19 cellular contexts compared by ENCODE assay signal in genomic region chr9:134395002-134395517, GRCh38.
DNase-seq lines count a peak whose midpoint lies in the region; ATAC-seq and TF ChIP-seq lines count a peak whose summit lies in the region.
"Had no signal": no experiment of that assay in that cellular context is flagged by ENCODE, and none has a peak within 500 bp of the region (broad histone marks: within the 10 kb centered on the region; RNA-seq: fewer than 3 reads in every experiment).

No MANE protein-coding gene starts in this region.

- peak overlapping the region; percentile 91 for H3K4me3 Mint-ChIP-seq in natural killer cell
- no peak overlapping the region for H3K4me3 Mint-ChIP-seq in natural killer cell treated with Interleukin-12 subunit alpha and Interleukin-12 subunit beta and Interleukin-15 and Interleukin-18, amount 100 ng/mL, for 72 hours
- peak overlapping the region; percentile 84 for H3K4me3 Mint-ChIP-seq in activated T-helper 17 cell treated with anti-CD3 and anti-CD28 coated beads, Interleukin-2, amount 50 U/mL, for 72 hours
- no peak overlapping the region for H3K4me3 Mint-ChIP-seq in naive thymus-derived CD4-positive, alpha-beta T cell
- H3K4me3 Mint-ChIP-seq in Caco-2 (ENCODE audit: unreplicated experiment): no peak overlapping the region
- H3K4me3 Mint-ChIP-seq in MCF 10A (ENCODE audit: unreplicated experiment): no peak overlapping the region
- H3K4me3 Mint-ChIP-seq: neural progenitor cell; stimulated activated naive B cell treated with anti-CD40 and anti-IgM and Interleukin-4, amounts not matched to agents 10 μg/mL and 1 μg/mL and 100 μg/mL, for 72 hours had no signal

- BruUV-seq in Caco-2 (replicated peaks; lab: Mats Ljungman, UMichigan) (no TSS peak), MCF 10A (replicated peaks; lab: Mats Ljungman, UMichigan) (no TSS peak)

- intact Hi-C loops in natural killer cell (cut with micrococcal nuclease): loop anchor here (10.0 kb wide), 1 partner anchor 70 kb away; the partner anchor contains the start of gene RXRA
- intact Hi-C loops in naive thymus-derived CD4-positive, alpha-beta T cell (cut with micrococcal nuclease): no loop called here
- intact Hi-C loops in Caco-2 (cut with micrococcal nuclease; ENCODE audit: unreplicated experiment): no loop called here
- intact Hi-C loops in MCF 10A (cut with micrococcal nuclease): no loop called here

- H3K9me3 ChIP-seq in naive thymus-derived CD4-positive, alpha-beta T cell (ENCODE audit: control insufficient read depth in 2 of 3, low read length in 3 of 3): peaks cover 0 to 7% (median 0%) of the 10 kb centered on the region in 3 experiments
- H3K9me3 ChIP-seq in Caco-2: peaks cover 9% of the 10 kb centered on the region
- H3K9me3 ChIP-seq: transverse colon had no signal

- ATAC-seq in natural killer cell: no peak
- ATAC-seq in natural killer cell treated with Interleukin-12 subunit alpha and Interleukin-12 subunit beta and Interleukin-15 and Interleukin-18, amount 100 ng/mL, for 72 hours: no peak
- no peak for ATAC-seq in activated T-helper 17 cell treated with anti-CD3 and anti-CD28 coated beads, Interleukin-2, amount 50 U/mL, for 72 hours (replicated peaks)
- no peak for ATAC-seq in naive thymus-derived CD4-positive, alpha-beta T cell
- ATAC-seq: HCT116; stimulated activated naive B cell treated with anti-CD40 and anti-IgM and Interleukin-4, amounts not matched to agents 10 μg/mL and 1 μg/mL and 100 μg/mL, for 72 hours had no signal

- H3K4me1 Mint-ChIP-seq in natural killer cell: peaks cover 55 to 83% of the 10 kb centered on the region in 2 donors
- H3K4me1 Mint-ChIP-seq in natural killer cell treated with Interleukin-12 subunit alpha and Interleukin-12 subunit beta and Interleukin-15 and Interleukin-18, amount 100 ng/mL, for 72 hours (ENCODE audit: low read depth in 2 of 2): peaks cover 39 to 44% of the 10 kb centered on the region in 2 donors
- H3K4me1 Mint-ChIP-seq in activated T-helper 17 cell treated with anti-CD3 and anti-CD28 coated beads, Interleukin-2, amount 50 U/mL, for 72 hours: peaks cover 19% of the 10 kb centered on the region
- peaks cover 43 to 77% (median 57%) of the 10 kb centered on the region in 7 donors for H3K4me1 Mint-ChIP-seq in naive thymus-derived CD4-positive, alpha-beta T cell
- no peaks in the 10 kb centered on the region for H3K4me1 Mint-ChIP-seq in Caco-2 (ENCODE audit: low read depth, unreplicated experiment)
- no peaks in the 10 kb centered on the region for H3K4me1 Mint-ChIP-seq in MCF 10A (ENCODE audit: insufficient read depth, unreplicated experiment)

- CTCF ChIA-PET in naive thymus-derived CD4-positive, alpha-beta T cell (lab: Charles Lee): no interaction called here
- CTCF ChIA-PET in Caco-2 (lab: Charles Lee) (no interaction called here), MCF 10A (lab: Yijun Ruan, JAX) (interaction anchor here (1.2 kb wide), 1 partner anchor 12 kb away, joined by 3 read pairs; no protein-coding TSS in a partner anchor)

- H3K27me3 ChIP-seq in naive thymus-derived CD4-positive, alpha-beta T cell (ENCODE audit: control insufficient read depth in 2 of 2, insufficient read depth in 2 of 2, low read length in 2 of 2): no peaks in the 10 kb centered on the region
- H3K27me3 ChIP-seq in Caco-2 (replicated peaks; ENCODE audit: control insufficient read depth, insufficient read depth, low read length): no peaks in the 10 kb centered on the region
- H3K27me3 ChIP-seq: neural progenitor cell, transverse colon had no signal

- H3K4me3 ChIP-seq in naive thymus-derived CD4-positive, alpha-beta T cell (ENCODE audit: low read length): no peak overlapping the region
- H3K4me3 ChIP-seq in Caco-2 (ENCODE audit: low read depth, low read length): no peak overlapping the region
- H3K4me3 ChIP-seq: neural progenitor cell, transverse colon had no signal

- peak overlapping the region; percentile 86 to 89 for H3K27ac Mint-ChIP-seq in natural killer cell
- H3K27ac Mint-ChIP-seq in natural killer cell treated with Interleukin-12 subunit alpha and Interleukin-12 subunit beta and Interleukin-15 and Interleukin-18, amount 100 ng/mL, for 72 hours: no peak overlapping the region
- H3K27ac Mint-ChIP-seq in activated T-helper 17 cell treated with anti-CD3 and anti-CD28 coated beads, Interleukin-2, amount 50 U/mL, for 72 hours: peak overlapping the region; percentile 95
- H3K27ac Mint-ChIP-seq in naive thymus-derived CD4-positive, alpha-beta T cell: peak overlapping the region in 6 of 9 donors; percentile 59 to 95 (median 83)
- no peak overlapping the region for H3K27ac Mint-ChIP-seq in Caco-2 (ENCODE audit: unreplicated experiment)
- H3K27ac Mint-ChIP-seq in MCF 10A (ENCODE audit: low read depth, unreplicated experiment): no peak overlapping the region
- H3K27ac Mint-ChIP-seq: neural progenitor cell; stimulated activated naive B cell treated with anti-CD40 and anti-IgM and Interleukin-4, amounts not matched to agents 10 μg/mL and 1 μg/mL and 100 μg/mL, for 72 hours had no signal

- H3K9me3 Mint-ChIP-seq in natural killer cell (peaks cover 3 to 5% of the 10 kb centered on the region in 2 donors), Caco-2 (ENCODE audit: unreplicated experiment) (peaks cover 10% of the 10 kb centered on the region), MCF 10A (ENCODE audit: unreplicated experiment) (no peaks in the 10 kb centered on the region)
- peaks cover 5% of the 10 kb centered on the region for H3K9me3 Mint-ChIP-seq in natural killer cell treated with Interleukin-12 subunit alpha and Interleukin-12 subunit beta and Interleukin-15 and Interleukin-18, amount 100 ng/mL, for 72 hours
- H3K9me3 Mint-ChIP-seq in activated T-helper 17 cell treated with anti-CD3 and anti-CD28 coated beads, Interleukin-2, amount 50 U/mL, for 72 hours: no peaks in the 10 kb centered on the region
- peaks cover 0 to 8% (median 0%) of the 10 kb centered on the region in 11 donors for H3K9me3 Mint-ChIP-seq in naive thymus-derived CD4-positive, alpha-beta T cell

- H3K27me3 Mint-ChIP-seq in natural killer cell (ENCODE audit: low read depth in 2 of 2) (no peaks in the 10 kb centered on the region), Caco-2 (ENCODE audit: insufficient read depth, unreplicated experiment) (no peaks in the 10 kb centered on the region), MCF 10A (ENCODE audit: insufficient read depth, unreplicated experiment) (no peaks in the 10 kb centered on the region)
- H3K27me3 Mint-ChIP-seq in natural killer cell treated with Interleukin-12 subunit alpha and Interleukin-12 subunit beta and Interleukin-15 and Interleukin-18, amount 100 ng/mL, for 72 hours: no peaks in the 10 kb centered on the region
- H3K27me3 Mint-ChIP-seq in activated T-helper 17 cell treated with anti-CD3 and anti-CD28 coated beads, Interleukin-2, amount 50 U/mL, for 72 hours: no peaks in the 10 kb centered on the region
- peaks cover 0 to 3% (median 0%) of the 10 kb centered on the region in 5 donors for H3K27me3 Mint-ChIP-seq in naive thymus-derived CD4-positive, alpha-beta T cell

- TF ChIP-seq CTCF in natural killer cell (IDR thresholded peaks at IDR 0.05) (no peak), Caco-2 (IDR thresholded peaks at IDR 0.05; ENCODE audit: insufficient read depth in 1 of 2, low read depth in 1 of 2, low read length in 1 of 2, severe bottlenecking in 1 of 2, unreplicated experiment in 1 of 2) (no peak), MCF 10A (IDR thresholded peaks at IDR 0.05; ENCODE audit: unreplicated experiment) (no peak)

- no peaks in the 10 kb centered on the region for H3K36me3 Mint-ChIP-seq in natural killer cell
- peaks cover 13% of the 10 kb centered on the region for H3K36me3 Mint-ChIP-seq in natural killer cell treated with Interleukin-12 subunit alpha and Interleukin-12 subunit beta and Interleukin-15 and Interleukin-18, amount 100 ng/mL, for 72 hours
- H3K36me3 Mint-ChIP-seq in activated T-helper 17 cell treated with anti-CD3 and anti-CD28 coated beads, Interleukin-2, amount 50 U/mL, for 72 hours (ENCODE audit: low read depth): peaks cover 38% of the 10 kb centered on the region
- peaks cover 0 to 10% (median 0%) of the 10 kb centered on the region in 5 donors for H3K36me3 Mint-ChIP-seq in naive thymus-derived CD4-positive, alpha-beta T cell
- peaks cover 17% of the 10 kb centered on the region for H3K36me3 Mint-ChIP-seq in Caco-2 (ENCODE audit: insufficient read depth, unreplicated experiment)
- peaks cover 30% of the 10 kb centered on the region for H3K36me3 Mint-ChIP-seq in MCF 10A (ENCODE audit: insufficient read depth, unreplicated experiment)
- H3K36me3 Mint-ChIP-seq: neural progenitor cell had no signal

- POLR2A ChIA-PET in naive thymus-derived CD4-positive, alpha-beta T cell (lab: Charles Lee): interaction anchor here (0.5 kb wide), 1 partner anchor 9 kb away, joined by 3 read pairs; no protein-coding TSS in a partner anchor
- POLR2A ChIA-PET in Caco-2 (lab: Charles Lee) (no interaction called here), MCF 10A (lab: Yijun Ruan, JAX) (no interaction called here)

- peak overlapping the region; percentile 79 for H3K27ac ChIP-seq in naive thymus-derived CD4-positive, alpha-beta T cell (ENCODE audit: low read depth, low read length)
- H3K27ac ChIP-seq: neural progenitor cell, transverse colon had no signal

- H3K4me1 ChIP-seq in naive thymus-derived CD4-positive, alpha-beta T cell (ENCODE audit: control insufficient read depth in 2 of 2, insufficient read depth in 2 of 2, low read length in 2 of 2): peaks cover 60 to 61% of the 10 kb centered on the region in 2 donors
- H3K4me1 ChIP-seq in Caco-2: no peaks in the 10 kb centered on the region
- H3K4me1 ChIP-seq: neural progenitor cell had no signal

- DNase-seq in natural killer cell (no peak), Caco-2 (no peak), OCI-M2 (lab: John Stamatoyannopoulos, UW; ENCODE audit: unreplicated experiment) (no peak), NCI-H2227 treated with DMSO at 0.1 percent for 48 hours (lab: John Stamatoyannopoulos, UW) (no peak), MCF 10A (ENCODE audit: unreplicated experiment) (no peak)
- no peak for DNase-seq in natural killer cell treated with Interleukin-12 subunit alpha and Interleukin-12 subunit beta and Interleukin-15 and Interleukin-18, amount 100 ng/mL, for 72 hours (ENCODE audit: low spot score)
- DNase-seq in naive thymus-derived CD4-positive, alpha-beta T cell: no peak
- DNase-seq: activated effector memory CD4-positive, alpha-beta T cell treated with anti-CD3 and anti-CD28 coated beads, Interleukin-2, amount 50 U/mL, for 16 hours; islet precursor cell; KG1; NCI-H1048; NCI-H2029 treated with DMSO at 0.1 percent for 48 hours; NCI-H524 treated with DMSO at 0.1 percent for 48 hours; stimulated activated naive B cell treated with anti-CD40 and anti-IgM and Interleukin-4, amounts not matched to agents 10 μg/mL and 1 μg/mL and 100 μg/mL, for 72 hours; T1000; transverse colon had no signal

- H3K36me3 ChIP-seq in naive thymus-derived CD4-positive, alpha-beta T cell (ENCODE audit: control insufficient read depth in 2 of 3, insufficient read depth in 3 of 3, low read length in 3 of 3): no peaks in the 10 kb centered on the region
- peaks cover 3% of the 10 kb centered on the region for H3K36me3 ChIP-seq in Caco-2 (ENCODE audit: control insufficient read depth, insufficient read depth, low read length)
- H3K36me3 ChIP-seq: neural progenitor cell, transverse colon had no signal

Comparison
In these comparisons a context has a peak if more than half of its experiments do, and no peak if none do; other contexts are left out.
1. H3K27ac Mint-ChIP-seq: peak in natural killer cell (2 of 2), activated T-helper 17 cell treated with anti-CD3 and anti-CD28 coated beads, Interleukin-2, amount 50 U/mL, for 72 hours (single experiment) and naive thymus-derived CD4-positive, alpha-beta T cell (6 of 9); none in natural killer cell treated with Interleukin-12 subunit alpha and Interleukin-12 subunit beta and Interleukin-15 and Interleukin-18, amount 100 ng/mL, for 72 hours (0 of 2), Caco-2 (single experiment) and MCF 10A (single experiment).
2. H3K4me3 Mint-ChIP-seq: peak in natural killer cell (single experiment) and activated T-helper 17 cell treated with anti-CD3 and anti-CD28 coated beads, Interleukin-2, amount 50 U/mL, for 72 hours (single experiment); none in natural killer cell treated with Interleukin-12 subunit alpha and Interleukin-12 subunit beta and Interleukin-15 and Interleukin-18, amount 100 ng/mL, for 72 hours (single experiment), naive thymus-derived CD4-positive, alpha-beta T cell (0 of 10), Caco-2 (single experiment) and MCF 10A (single experiment).